Comparison of ENCODE assay signal across 8 cellular contexts in the genomic region with DNA sequence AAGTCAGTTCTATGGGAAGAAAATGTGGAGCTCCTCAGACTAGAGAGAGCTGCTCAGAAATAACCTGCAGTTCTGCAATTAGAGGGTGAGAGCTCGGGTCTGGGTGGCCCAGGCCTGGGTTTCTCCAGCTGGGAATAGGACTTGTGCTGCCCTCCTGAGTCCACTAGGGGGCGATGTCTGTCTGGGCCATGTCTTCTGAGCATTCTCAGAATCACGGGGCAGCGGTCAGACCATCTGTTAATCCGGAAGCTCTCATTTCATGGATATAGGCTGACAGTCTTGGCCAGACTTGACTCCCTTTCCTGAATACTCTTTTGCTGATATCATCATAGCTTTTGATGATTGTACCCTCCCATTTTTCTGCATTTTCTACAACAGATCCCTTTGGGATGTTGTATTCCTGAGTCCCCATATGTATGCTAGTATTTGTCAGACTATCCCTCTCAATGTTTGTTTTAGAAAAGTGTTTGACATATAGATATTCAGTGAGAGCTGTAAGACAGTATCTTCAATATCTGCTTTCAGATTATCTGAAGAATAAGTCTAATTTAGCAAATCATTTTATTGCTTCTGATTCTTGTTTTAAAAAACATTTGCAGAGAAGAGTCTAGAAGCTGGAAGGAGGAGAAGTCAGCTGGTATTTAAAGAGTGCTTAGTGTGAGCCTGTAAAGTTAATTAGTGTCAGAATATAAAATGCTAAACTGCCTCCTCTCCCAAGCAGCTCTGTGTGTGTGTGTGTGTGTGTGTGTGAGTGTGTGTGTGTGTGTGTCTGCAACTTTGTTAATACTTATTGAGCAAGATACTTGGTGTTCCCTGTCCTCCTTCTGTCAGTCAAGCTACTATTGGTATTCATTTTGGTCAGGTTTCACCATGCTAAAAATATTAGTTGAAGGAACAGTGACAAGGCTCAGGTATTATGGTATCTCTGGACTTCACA.
DNase-seq lines count a peak whose midpoint lies in the region; ATAC-seq and TF ChIP-seq lines count a peak whose summit lies in the region.

No MANE protein-coding gene starts in this region.

- H3K27ac ChIP-seq in mucosa of rectum (ENCODE audit: low read depth in 2 of 2, low read length in 2 of 2): peak overlapping the region; percentile 59 to 65

- peak; percentile 77 for ATAC-seq in HG03575 (IDR thresholded peaks at IDR 0.05; ENCODE audit: extremely low read depth, insufficient number of reproducible peaks, low FRiP score, unreplicated experiment)

- no peak overlapping the region for H3K9ac ChIP-seq in mucosa of rectum (ENCODE audit: low read depth in 1 of 2, low read length in 2 of 2)

- H3K36me3 ChIP-seq in mucosa of rectum (ENCODE audit: control insufficient read depth in 2 of 2, insufficient read depth in 2 of 2, low read length in 2 of 2): peaks cover 14 to 36% of the 10 kb centered on the region in 2 donors

- H3K27me3 ChIP-seq in mucosa of rectum (ENCODE audit: control insufficient read depth in 2 of 2, insufficient read depth in 2 of 2, low read length in 2 of 2): no peaks in the 10 kb centered on the region

- no peaks in the 10 kb centered on the region for H3K9me3 ChIP-seq in mucosa of rectum (ENCODE audit: control insufficient read depth in 2 of 2, low read length in 2 of 2)

- peaks cover 17 to 20% of the 10 kb centered on the region in 2 donors for H3K4me1 ChIP-seq in mucosa of rectum (ENCODE audit: control insufficient read depth in 2 of 2, insufficient read depth in 2 of 2, low read length in 2 of 2)

- TF ChIP-seq CTCF in GM20000 (IDR thresholded peaks at IDR 0.05; ENCODE audit: extremely low read depth, missing control alignments): peak; percentile 87

- DNase-seq in COR-L47 (lab: John Stamatoyannopoulos, UW) (peak; percentile 54), GM20000 (ENCODE audit: low spot score) (peak; percentile 79), NK-92 (lab: John Stamatoyannopoulos, UW; ENCODE audit: unreplicated experiment) (peak; percentile 6), epidermal melanocyte (ENCODE audit: insufficient read length, low spot score) (peak; percentile 87)
- peak; percentile 51 to 54 for DNase-seq in activated CD8-positive, alpha-beta memory T cell treated with anti-CD3 and anti-CD28 coated beads for 4 hours (ENCODE audit: low read depth in 2 of 2)
- peak; percentile 47 to 63 for DNase-seq in stimulated activated CD8-positive, alpha-beta memory T cell treated with anti-CD3 and anti-CD28 coated beads, Interleukin-7, amount 100 ng/mL, for 1 hour (ENCODE audit: low read depth in 2 of 2)

- peak overlapping the region; percentile 6 to 27 for H3K4me3 ChIP-seq in mucosa of rectum (ENCODE audit: low read length in 2 of 2)

Comparison
In these comparisons a context has a peak if more than half of its experiments do, and no peak if none do; other contexts are left out.
1. Peak in every context shown above with its lines: DNase-seq, ATAC-seq, H3K4me3 ChIP-seq and H3K27ac ChIP-seq.
2. DNase-seq: peak in every context shown above with its lines; median percentile 87 in epidermal melanocyte; 79 in GM20000; 55 in stimulated activated CD8-positive, alpha-beta memory T cell treated with anti-CD3 and anti-CD28 coated beads, Interleukin-7, amount 100 ng/mL, for 1 hour; 54 in COR-L47; 52 in activated CD8-positive, alpha-beta memory T cell treated with anti-CD3 and anti-CD28 coated beads for 4 hours; 6 in NK-92.